9 cellular contexts compared by ENCODE assay signal in the genomic region with DNA sequence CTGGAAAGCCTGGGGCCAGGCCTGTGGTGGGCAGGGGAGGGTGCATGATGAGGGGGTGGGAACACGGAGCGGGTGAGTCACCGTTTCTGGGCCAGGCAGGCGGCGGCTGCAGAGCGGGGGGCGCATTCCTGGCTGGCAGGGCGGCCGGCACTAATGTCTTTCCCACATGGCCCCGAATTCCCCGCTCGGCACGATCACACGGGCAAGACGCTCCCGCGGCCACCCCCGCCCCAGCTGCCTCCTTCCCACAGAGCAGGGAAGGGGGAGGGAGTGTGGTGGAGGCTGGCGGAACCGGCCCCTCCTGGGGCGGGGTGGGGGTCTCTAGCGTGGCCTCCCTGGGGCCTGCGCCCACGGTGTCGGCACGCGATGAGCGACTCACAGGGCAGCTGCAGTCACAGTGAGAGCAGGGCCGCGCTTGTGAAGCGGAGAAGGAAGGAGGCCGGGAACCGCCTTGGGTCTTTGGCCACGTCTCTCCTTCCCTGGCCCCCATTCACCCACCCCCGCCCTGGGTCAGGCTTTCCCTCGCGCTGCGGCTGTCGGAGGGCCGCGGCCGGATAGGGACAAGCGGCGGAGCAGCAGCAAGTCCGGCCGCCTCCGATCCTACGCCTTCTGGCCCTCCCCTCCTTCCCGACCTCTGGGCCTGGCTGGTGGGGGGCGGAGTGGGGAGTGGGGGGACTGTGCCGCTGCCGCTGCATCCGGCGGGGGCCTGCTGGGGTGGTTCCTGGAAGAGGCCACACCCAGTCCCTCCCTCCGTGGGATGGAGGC. TPM values are rescaled to one million over a fixed set of nuclear protein-coding genes. Genes with fewer than 3 reads are reported as not detected.
A peak's percentile ranks its signal among the peaks of the same experiment; 100 is the strongest.
DNase-seq lines count a peak whose midpoint lies in the region; ATAC-seq and TF ChIP-seq lines count a peak whose summit lies in the region.
"Had no signal": no experiment of that assay in that cellular context is flagged by ENCODE, and none has a peak within 500 bp of the region (broad histone marks: within the 10 kb centered on the region; RNA-seq: fewer than 3 reads in every experiment).

No MANE protein-coding gene starts in this region.

- POLR2A ChIA-PET in CD4-positive, alpha-beta memory T cell (lab: Charles Lee; ENCODE audit: partially characterized antibody) = no interaction called here

- peaks cover 8% of the 10 kb centered on the region for H3K27me3 ChIP-seq in CD4-positive, alpha-beta memory T cell (ENCODE audit: insufficient read depth, low read length)

- no peaks in the 10 kb centered on the region for H3K36me3 Mint-ChIP-seq in CD4-positive, alpha-beta memory T cell
- no peaks in the 10 kb centered on the region for H3K36me3 Mint-ChIP-seq in nephron (ENCODE audit: low read depth)

- H3K4me1 ChIP-seq in CD4-positive, alpha-beta memory T cell (ENCODE audit: insufficient read depth, low read length) = peaks cover 8% of the 10 kb centered on the region

- peaks cover 20 to 22% of the 10 kb centered on the region in 2 donors for H3K27me3 Mint-ChIP-seq in CD4-positive, alpha-beta memory T cell
- H3K27me3 Mint-ChIP-seq in nephron (ENCODE audit: low read depth) = peaks cover 3% of the 10 kb centered on the region

- no peaks in the 10 kb centered on the region for H3K36me3 ChIP-seq in CD4-positive, alpha-beta memory T cell (ENCODE audit: insufficient read depth, low read length)

- H3K4me1 Mint-ChIP-seq in CD4-positive, alpha-beta memory T cell = peaks cover 5 to 22% (median 13%) of the 10 kb centered on the region in 4 donors
- peaks cover 70% of the 10 kb centered on the region for H3K4me1 Mint-ChIP-seq in nephron

- peak overlapping the region in 1 of 2 donors; percentile 32 for H3K4me3 ChIP-seq in CD4-positive, alpha-beta memory T cell (ENCODE audit: low read length in 2 of 2)

- no peaks in the 10 kb centered on the region for H3K9me3 Mint-ChIP-seq in CD4-positive, alpha-beta memory T cell
- no peaks in the 10 kb centered on the region for H3K9me3 Mint-ChIP-seq in nephron

- peak in 1 of 5 donors; percentile 19 for DNase-seq in CD4-positive, alpha-beta memory T cell
- DNase-seq in activated CD8-positive, alpha-beta memory T cell treated with anti-CD3 and anti-CD28 coated beads for 24 hours = peak; percentile 75
- DNase-seq in fibroblast of peridontal ligament (ENCODE audit: extremely low read depth) = peak; percentile 80
- no peak for DNase-seq in NCI-H2171 (lab: John Stamatoyannopoulos, UW)
- no peak for DNase-seq in putamen (ENCODE audit: low spot score)

- no peak for TF ChIP-seq CTCF in nephron (IDR thresholded peaks at IDR 0.05; ENCODE audit: unreplicated experiment in 3 of 3)

- intact Hi-C loops in CD4-positive, alpha-beta memory T cell (cut with micrococcal nuclease) = no loop called here

- H3K27ac Mint-ChIP-seq in CD4-positive, alpha-beta memory T cell = peak overlapping the region in 1 of 7 donors; percentile 46
- peak overlapping the region; percentile 94 to 96 (median 96) for H3K27ac Mint-ChIP-seq in nephron

- no peak overlapping the region for H3K27ac ChIP-seq in CD4-positive, alpha-beta memory T cell (ENCODE audit: low read depth, low read length)
- H3K27ac ChIP-seq: KMS-11 had no signal

- H3K9me3 ChIP-seq in CD4-positive, alpha-beta memory T cell (ENCODE audit: control insufficient read depth in 1 of 2, low read length in 2 of 2) = no peaks in the 10 kb centered on the region

- CTCF ChIA-PET in CD4-positive, alpha-beta memory T cell (lab: Charles Lee; ENCODE audit: partially characterized antibody) = no interaction called here

- peak overlapping the region in 7 of 8 donors; percentile 36 to 78 (median 57) for H3K4me3 Mint-ChIP-seq in CD4-positive, alpha-beta memory T cell
- H3K4me3 Mint-ChIP-seq in nephron = peak overlapping the region; percentile 71 to 80 (median 79)

- peak; percentile 40 for ATAC-seq in HG03432 (IDR thresholded peaks at IDR 0.05; ENCODE audit: unreplicated experiment)
- no peak for ATAC-seq in HG03159 (IDR thresholded peaks at IDR 0.05; ENCODE audit: unreplicated experiment)

RNA-seq across cellular contexts. Expression of a gene that starts 48.9 kb away (rescaled TPM):
- total RNA-seq in CD4-positive, alpha-beta memory T cell = 1 to 10 TPM; 1.6 to 3.6 TPM
- 1 to 10 TPM; 2.7 to 5.5 TPM for polyA plus RNA-seq in CD4-positive, alpha-beta memory T cell

Comparison
In these comparisons a context has a peak if more than half of its experiments do, and no peak if none do; other contexts are left out.
1. DNase-seq: peak in activated CD8-positive, alpha-beta memory T cell treated with anti-CD3 and anti-CD28 coated beads for 24 hours (single experiment) and fibroblast of peridontal ligament (single experiment); none in NCI-H2171 (single experiment) and putamen (single experiment).